Comparison of ENCODE assay signal across 24 cellular contexts in genomic region chr11:75783416-75784084, GRCh38.
"Had no signal": no experiment of that assay in that cellular context is flagged by ENCODE, and none has a peak within 500 bp of the region (broad histone marks: within the 10 kb centered on the region; RNA-seq: fewer than 3 reads in every experiment).

No MANE protein-coding gene starts in this region.

- H3K27ac Mint-ChIP-seq: activated CD4-positive, alpha-beta memory T cell treated with anti-CD3 and anti-CD28 coated beads for 36 hours; activated CD4-positive, alpha-beta T cell treated with anti-CD3 and anti-CD28 coated beads, Interleukin-2, amount 10 ng/mL, durations not matched to agents 7 days and 5 days; activated naive CD4-positive, alpha-beta T cell treated with anti-CD3 and anti-CD28 coated beads, Interleukin-2, amount 50 U/mL, for 72 hours; activated naive CD8-positive, alpha-beta T cell treated with anti-CD3 and anti-CD28 coated beads, Interleukin-2, amount 50 U/mL, for 24 hours; T-cell had no signal

- H3K36me3 ChIP-seq: ascending aorta had no signal

- H3K9me3 ChIP-seq: ascending aorta, body of pancreas had no signal

- H3K4me3 Mint-ChIP-seq: activated CD4-positive, alpha-beta memory T cell treated with anti-CD3 and anti-CD28 coated beads for 36 hours; activated CD4-positive, alpha-beta T cell treated with anti-CD3 and anti-CD28 coated beads, Interleukin-2, amount 10 ng/mL, durations not matched to agents 7 days and 5 days; activated naive CD8-positive, alpha-beta T cell treated with anti-CD3 and anti-CD28 coated beads, Interleukin-2, amount 50 U/mL, for 24 hours; activated T-cell treated with anti-CD3 and anti-CD28 coated beads, Interleukin-2, amount 50 U/mL, for 4 hours; T-cell had no signal

- H3K36me3 Mint-ChIP-seq: activated CD4-positive, alpha-beta memory T cell treated with anti-CD3 and anti-CD28 coated beads for 36 hours; activated naive CD4-positive, alpha-beta T cell treated with anti-CD3 and anti-CD28 coated beads, Interleukin-2, amount 50 U/mL, for 72 hours; T-cell had no signal

- ATAC-seq: activated naive CD4-positive, alpha-beta T cell treated with anti-CD3 and anti-CD28 coated beads, Interleukin-2, amount 50 U/mL, for 72 hours; activated naive CD8-positive, alpha-beta T cell treated with anti-CD3 and anti-CD28 coated beads, Interleukin-2, amount 50 U/mL, for 24 hours; activated T-cell treated with anti-CD3 and anti-CD28 coated beads, Interleukin-2, amount 50 U/mL, for 4 hours; body of pancreas; T-cell had no signal

- H3K9me3 Mint-ChIP-seq: activated CD4-positive, alpha-beta memory T cell treated with anti-CD3 and anti-CD28 coated beads for 36 hours; activated CD4-positive, alpha-beta T cell treated with anti-CD3 and anti-CD28 coated beads, Interleukin-2, amount 10 ng/mL, durations not matched to agents 7 days and 5 days; activated naive CD4-positive, alpha-beta T cell treated with anti-CD3 and anti-CD28 coated beads, Interleukin-2, amount 50 U/mL, for 72 hours; activated naive CD8-positive, alpha-beta T cell treated with anti-CD3 and anti-CD28 coated beads, Interleukin-2, amount 50 U/mL, for 24 hours; activated T-cell treated with anti-CD3 and anti-CD28 coated beads, Interleukin-2, amount 50 U/mL, for 4 hours; T-cell had no signal

- DNase-seq: activated CD4-positive, alpha-beta memory T cell treated with anti-CD3 and anti-CD28 coated beads for 36 hours; activated CD4-positive, alpha-beta T cell treated with anti-CD3 and anti-CD28 coated beads, Interleukin-2, amount 10 ng/mL, durations not matched to agents 7 days and 5 days; activated CD4-positive, CD25-positive, alpha-beta regulatory T cell; activated CD8-positive, alpha-beta memory T cell treated with anti-CD3 and anti-CD28 coated beads for 24 hours; activated effector memory CD4-positive, alpha-beta T cell treated with anti-CD3 and anti-CD28 coated beads, Interleukin-2, amount 50 U/mL, for 16 hours; activated naive CD4-positive, alpha-beta T cell treated with Interleukin-2 at 50 U/mL for 16 hours; activated naive CD8-positive, alpha-beta T cell treated with anti-CD3 and anti-CD28 coated beads, Interleukin-2, amount 50 U/mL, for 24 hours; activated T-cell treated with anti-CD3 and anti-CD28 coated beads, Interleukin-2, amount 50 U/mL, for 4 hours; amniotic stem cell; body of pancreas; central memory CD4-positive, alpha-beta T cell; NCI-H1092 treated with DMSO at 0.1 percent for 48 hours; NCI-H1417 treated with DMSO at 0.1 percent for 48 hours; NCI-H1694; NCI-H2029; NCI-H510A treated with DMSO at 0.1 percent for 48 hours; NCI-H69; NK-92 treated with Interleukin-12 subunit alpha and Interleukin-12 subunit beta, amount 100 ng/mL, for 24 hours; T-cell; T-helper 2 cell; T1000 had no signal

- H3K4me1 ChIP-seq: ascending aorta had no signal

- H3K4me3 ChIP-seq: ascending aorta, body of pancreas, SK-N-MC had no signal

- H3K27me3 Mint-ChIP-seq: activated CD4-positive, alpha-beta memory T cell treated with anti-CD3 and anti-CD28 coated beads for 36 hours; activated CD4-positive, alpha-beta T cell treated with anti-CD3 and anti-CD28 coated beads, Interleukin-2, amount 10 ng/mL, durations not matched to agents 7 days and 5 days; activated naive CD8-positive, alpha-beta T cell treated with anti-CD3 and anti-CD28 coated beads, Interleukin-2, amount 50 U/mL, for 24 hours; T-cell had no signal

- H3K27ac ChIP-seq: ascending aorta, body of pancreas, SK-N-MC had no signal

- H3K27me3 ChIP-seq: ascending aorta, body of pancreas had no signal

- H3K4me1 Mint-ChIP-seq: activated naive CD8-positive, alpha-beta T cell treated with anti-CD3 and anti-CD28 coated beads, Interleukin-2, amount 50 U/mL, for 24 hours; T-cell had no signal
